Comparison of ENCODE assay signal across 23 cellular contexts in genomic region chr13:70490320-70490935, GRCh38.
"Had no signal": no experiment of that assay in that cellular context is flagged by ENCODE, and none has a peak within 500 bp of the region (broad histone marks: within the 10 kb centered on the region; RNA-seq: fewer than 3 reads in every experiment).

No MANE protein-coding gene starts in this region.

- H3K4me1 ChIP-seq: left ventricle myocardium inferior, right atrium auricular region, right lobe of liver, suprapubic skin, tibial artery, vagina had no signal

- H3K27ac ChIP-seq: left ventricle myocardium inferior, ovary, right atrium auricular region, right lobe of liver, suprapubic skin, thoracic aorta, tibial artery, vagina had no signal

- ATAC-seq: mucosa of descending colon; naive thymus-derived CD4-positive, alpha-beta T cell; natural killer cell treated with Interleukin-12 subunit alpha and Interleukin-12 subunit beta and Interleukin-15 and Interleukin-18, amount 100 ng/mL, for 72 hours; right lobe of liver; stimulated activated memory B cell treated with anti-CD40 and anti-IgM and Interleukin-4, amounts not matched to agents 10 μg/mL and 1 μg/mL and 100 μg/mL, for 72 hours had no signal

- H3K27me3 ChIP-seq: ovary, right atrium auricular region, right lobe of liver, suprapubic skin, tibial artery, vagina had no signal

- H3K4me3 ChIP-seq: left ventricle myocardium inferior, lung, mucosa of descending colon, ovary, right atrium auricular region, right lobe of liver, smooth muscle cell, suprapubic skin, thoracic aorta, tibial artery, vagina had no signal

- H3K36me3 ChIP-seq: left ventricle myocardium inferior, ovary, right atrium auricular region, right lobe of liver, suprapubic skin, thoracic aorta, tibial artery, vagina had no signal

- H3K9me3 ChIP-seq: ovary, right lobe of liver, suprapubic skin, thoracic aorta, vagina had no signal

- DNase-seq: hypothalamus; islet precursor cell; left ventricle myocardium inferior; midbrain; mucosa of descending colon; naive thymus-derived CD4-positive, alpha-beta T cell; ovary; right lobe of liver; stimulated activated CD4-positive, alpha-beta T cell treated with anti-CD3 and anti-CD28 coated beads, Interleukin-1b, Interleukin-23, amount 100 ng/mL, for 48 hours; stimulated activated CD4-positive, alpha-beta T cell treated with anti-CD3 and anti-CD28 coated beads, Interleukin-2, amount 100 ng/mL, for 48 hours; stimulated activated CD4-positive, alpha-beta T cell treated with anti-CD3 and anti-CD28 coated beads, Interleukin-4, amount 100 ng/mL, for 4 hours; stimulated activated CD8-positive, alpha-beta memory T cell treated with anti-CD3 and anti-CD28 coated beads, Interleukin-4, amount 100 ng/mL, for 48 hours; stimulated activated naive CD4-positive, alpha-beta T cell treated with Interleukin-2 at 50 U/mL for 16 hours; tibial artery; trophoblast cell had no signal
